In the genomic region with DNA sequence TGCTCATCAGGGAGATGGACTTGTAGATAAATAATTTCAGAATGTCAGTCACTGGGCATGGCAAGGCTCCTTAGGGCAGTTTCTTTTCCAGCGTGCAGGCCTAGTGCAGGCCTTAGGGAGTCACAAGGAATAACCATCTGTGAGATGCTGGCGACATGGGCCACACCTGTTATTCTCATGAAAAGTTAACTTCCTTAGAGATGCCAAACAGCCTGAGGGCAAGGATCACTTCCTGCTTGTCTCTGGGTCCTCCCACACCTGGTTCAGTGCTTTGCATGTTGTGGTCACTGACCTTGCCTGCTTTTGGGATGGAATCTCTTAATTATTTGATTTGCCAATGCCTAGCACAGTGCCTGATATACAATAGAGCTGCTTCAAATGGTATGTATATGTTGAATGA, we compare ENCODE assay signal across 1 cellular context.
TF ChIP-seq lines count a peak whose summit lies in the region.

No MANE protein-coding gene starts in this region.

TF ChIP-seq in GM12878, 131 proteins besides CTCF, POLR2A, EP300 and RAD21 (continued from another document):
- TF ChIP-seq NFYA (IDR thresholded peaks at IDR 0.05; ENCODE audit: borderline replicate concordance, low read depth, low read length) = no peak
- TF ChIP-seq CBX5 (IDR thresholded peaks at IDR 0.05; ENCODE audit: low read depth) = no peak
- no peak for TF ChIP-seq USF2 (IDR thresholded peaks at IDR 0.05; ENCODE audit: borderline replicate concordance, low read depth, low read length)
- no peak for TF ChIP-seq ZBED1 (IDR thresholded peaks at IDR 0.05; ENCODE audit: borderline replicate concordance)
- TF ChIP-seq ELK1 (IDR thresholded peaks at IDR 0.05; ENCODE audit: low read depth, low read length) = no peak
- TF ChIP-seq IRF4 (IDR thresholded peaks at IDR 0.05; ENCODE audit: low read depth, low read length) = no peak
- TF ChIP-seq PAX8 (IDR thresholded peaks at IDR 0.05) = no peak
- TF ChIP-seq EED (IDR thresholded peaks at IDR 0.05; ENCODE audit: low read depth) = no peak
- TF ChIP-seq ZSCAN29 (IDR thresholded peaks at IDR 0.05) = no peak
